In genomic region chr20:41133709-41134361, GRCh38 we compare ENCODE assay signal across 9 cellular contexts.
DNase-seq lines count a peak whose midpoint lies in the region; TF ChIP-seq lines count a peak whose summit lies in the region.
"Had no signal": no experiment of that assay in that cellular context is flagged by ENCODE, and none has a peak within 500 bp of the region (broad histone marks: within the 10 kb centered on the region; RNA-seq: fewer than 3 reads in every experiment).

No MANE protein-coding gene starts in this region.

- H3K4me3 ChIP-seq in NB4 (ENCODE audit: low read depth, low read length), result no peak overlapping the region

- no peak for TF ChIP-seq CTCF in NB4 (IDR thresholded peaks at IDR 0.05; ENCODE audit: low read depth, low read length)

- TF ChIP-seq POLR2A in NB4 (IDR thresholded peaks at IDR 0.05; ENCODE audit: extremely low read depth, insufficient read length), result no peak

- peak overlapping the region; percentile 46 for H3K27ac ChIP-seq in angular gyrus (ENCODE audit: low read depth, low read length)
- H3K27ac ChIP-seq: 22Rv1 had no signal

- DNase-seq in DMS 273 (lab: John Stamatoyannopoulos, UW; ENCODE audit: unreplicated experiment) (peak; percentile 30), DMS 273 treated with DMSO at 0.1 percent for 48 hours (lab: John Stamatoyannopoulos, UW) (no peak), NB4 (ENCODE audit: low read depth) (peak; percentile 56), cerebellar cortex (ENCODE audit: low spot score) (no peak), inferior parietal cortex (ENCODE audit: extremely low spot score) (no peak), GM03348 (ENCODE audit: low spot score) (no peak)
- DNase-seq in stimulated activated naive CD4-positive, alpha-beta T cell (lab: John Stamatoyannopoulos, UW), result peak in 4 of 6 experiments; percentile 16 to 46 (median 34)

Comparison
In these comparisons a context has a peak if more than half of its experiments do, and no peak if none do; other contexts are left out.
1. DNase-seq: peak in DMS 273 (single experiment), NB4 (single experiment) and stimulated activated naive CD4-positive, alpha-beta T cell (4 of 6); none in DMS 273 treated with DMSO at 0.1 percent for 48 hours (single experiment), cerebellar cortex (single experiment), inferior parietal cortex (single experiment) and GM03348 (single experiment).